In genomic region chr19:58228584-58229254, GRCh38 we compare ENCODE assay signal across 8 cellular contexts. TPM values are rescaled to one million over a fixed set of nuclear protein-coding genes. Genes with fewer than 3 reads are reported as not detected.
A peak's percentile ranks its signal among the peaks of the same experiment; 100 is the strongest.
DNase-seq lines count a peak whose midpoint lies in the region; ATAC-seq and TF ChIP-seq lines count a peak whose summit lies in the region.

Gene ZNF544 (plus strand): TSS chr19:58228914. CDS start chr19:58244024, 15,110 bp downstream.

- peaks cover 3 to 59% (median 20%) of the 10 kb centered on the region in 8 donors for H3K9me3 Mint-ChIP-seq in CD4-positive, alpha-beta memory T cell
- peaks cover 50% of the 10 kb centered on the region for H3K9me3 Mint-ChIP-seq in activated T-helper 1 cell treated with anti-CD3 and anti-CD28 coated beads, Interleukin-12 subunit alpha, Interleukin-12 subunit beta, Interleukin-2, Interleukin-4 antibody, amounts not matched to agents 30 ng/mL and 10 ng/mL and 1 ng/mL, durations not matched to agents 14 hours and 24 hours and 36 hours
- peaks cover 11 to 65% (median 40%) of the 10 kb centered on the region in 9 donors for H3K9me3 Mint-ChIP-seq in naive thymus-derived CD8-positive, alpha-beta T cell
- H3K9me3 Mint-ChIP-seq in stimulated activated memory B cell treated with anti-CD40 and anti-IgM and Interleukin-4, amounts not matched to agents 10 μg/mL and 1 μg/mL and 100 μg/mL, for 72 hours: peaks cover 15% of the 10 kb centered on the region

- peaks cover 13% of the 10 kb centered on the region for H3K36me3 ChIP-seq in CD4-positive, alpha-beta memory T cell (ENCODE audit: insufficient read depth, low read length)
- peaks cover 41% of the 10 kb centered on the region for H3K36me3 ChIP-seq in OCI-LY7 (ENCODE audit: insufficient read depth, low read length)
- H3K36me3 ChIP-seq in fibroblast of lung (ENCODE audit: control insufficient read depth, insufficient read depth, low read length): peaks cover 13% of the 10 kb centered on the region

- intact Hi-C loops in CD4-positive, alpha-beta memory T cell (cut with micrococcal nuclease): loop anchor here (1.0 to 10.0 kb wide), 6 partner anchors 45 to 249 kb away; partner anchors contain the start of genes ERVK3-1, RPS5, ZNF274 and ZNF446
- intact Hi-C loops in OCI-LY7 (cut with micrococcal nuclease; ENCODE audit: unreplicated experiment): loop anchor here (2.0 kb wide), 1 partner anchor 76 kb away; the partner anchor contains the start of gene ERVK3-1
- intact Hi-C loops in activated T-helper 1 cell treated with anti-CD3 and anti-CD28 coated beads, Interleukin-12 subunit alpha, Interleukin-12 subunit beta, Interleukin-2, Interleukin-4 antibody, amounts not matched to agents 30 ng/mL and 10 ng/mL and 1 ng/mL, durations not matched to agents 14 hours and 24 hours and 36 hours (cut with micrococcal nuclease): loop anchor here (1.0 to 5.0 kb wide), 6 partner anchors 9 to 291 kb away; partner anchors contain the start of genes ERVK3-1, ZBTB45, ZNF274 and ZNF8

- H3K4me1 ChIP-seq in CD4-positive, alpha-beta memory T cell (ENCODE audit: insufficient read depth, low read length): peaks cover 15% of the 10 kb centered on the region
- H3K4me1 ChIP-seq in OCI-LY7 (ENCODE audit: insufficient read depth, low read length, poor library complexity, severe bottlenecking) (no peaks in the 10 kb centered on the region), fibroblast of lung (ENCODE audit: control insufficient read depth, extremely low read depth, insufficient read depth, low read length) (peaks cover 3% of the 10 kb centered on the region)

- H3K27ac Mint-ChIP-seq in CD4-positive, alpha-beta memory T cell: peak within 1 kb of the TSS; percentile 82 to 95 (median 88)
- H3K27ac Mint-ChIP-seq in activated T-helper 1 cell treated with anti-CD3 and anti-CD28 coated beads, Interleukin-12 subunit alpha, Interleukin-12 subunit beta, Interleukin-2, Interleukin-4 antibody, amounts not matched to agents 30 ng/mL and 10 ng/mL and 1 ng/mL, durations not matched to agents 14 hours and 24 hours and 36 hours: peak within 1 kb of the TSS; percentile 96
- peak within 1 kb of the TSS; percentile 86 to 95 (median 92) for H3K27ac Mint-ChIP-seq in naive thymus-derived CD8-positive, alpha-beta T cell
- H3K27ac Mint-ChIP-seq in stimulated activated memory B cell treated with anti-CD40 and anti-IgM and Interleukin-4, amounts not matched to agents 10 μg/mL and 1 μg/mL and 100 μg/mL, for 72 hours: peak within 1 kb of the TSS; percentile 88

- H3K9me3 ChIP-seq in CD4-positive, alpha-beta memory T cell (ENCODE audit: control insufficient read depth in 1 of 2, low read length in 2 of 2): no peaks in the 10 kb centered on the region
- H3K9me3 ChIP-seq in OCI-LY7 (ENCODE audit: low read length): peaks cover 4% of the 10 kb centered on the region; the same call in 1 of the 2 replicates
- no peaks in the 10 kb centered on the region for H3K9me3 ChIP-seq in fibroblast of lung (ENCODE audit: control insufficient read depth, insufficient read depth, low read depth, low read length)

- H4K20me1 ChIP-seq in OCI-LY7 (ENCODE audit: insufficient read depth, low read length): no peaks in the 10 kb centered on the region
- no peaks in the 10 kb centered on the region for H4K20me1 ChIP-seq in fibroblast of lung (ENCODE audit: control insufficient read depth, extremely low read depth, insufficient read depth, low read length)

- no peaks in the 10 kb centered on the region for H3K9me2 ChIP-seq in OCI-LY7 (ENCODE audit: insufficient read depth, low read length)

- peak within 1 kb of the TSS; percentile 50 for H3K27ac ChIP-seq in CD4-positive, alpha-beta memory T cell (ENCODE audit: low read depth, low read length)
- H3K27ac ChIP-seq in OCI-LY7 (ENCODE audit: low read depth, low read length, poor library complexity, severe bottlenecking): peak within 1 kb of the TSS; percentile 42
- H3K27ac ChIP-seq in fibroblast of lung (ENCODE audit: insufficient read depth, low read length): peak within 1 kb of the TSS; percentile 70

- POLR2A ChIA-PET in CD4-positive, alpha-beta memory T cell (lab: Charles Lee; ENCODE audit: partially characterized antibody): interaction anchor here (0.9 to 2.5 kb wide), 11 partner anchors 16 to 291 kb away, joined by 3 to 16 read pairs (median 5); partner anchors contain the start of genes ERVK3-1, RPS5, ZBTB45 and ZNF274
- POLR2A ChIA-PET in OCI-LY7 (lab: Charles Lee): interaction anchor here (0.7 to 1.0 kb wide), 2 partner anchors 36 kb away, joined by 3 read pairs; no protein-coding TSS in a partner anchor
- POLR2A ChIA-PET in naive thymus-derived CD8-positive, alpha-beta T cell (lab: Charles Lee): interaction anchor here (0.6 to 4.4 kb wide), 14 partner anchors 9 to 92 kb away, joined by 3 to 18 read pairs (median 4); partner anchors contain the start of genes ZNF274 and ZNF8

- H3K27me3 ChIP-seq in CD4-positive, alpha-beta memory T cell (ENCODE audit: insufficient read depth, low read length): no peaks in the 10 kb centered on the region
- no peaks in the 10 kb centered on the region for H3K27me3 ChIP-seq in fibroblast of lung (ENCODE audit: control insufficient read depth, insufficient read depth, low read length)

- peaks cover 43 to 49% of the 10 kb centered on the region in 2 donors for H3K36me3 Mint-ChIP-seq in CD4-positive, alpha-beta memory T cell
- peaks cover 51% of the 10 kb centered on the region for H3K36me3 Mint-ChIP-seq in activated T-helper 1 cell treated with anti-CD3 and anti-CD28 coated beads, Interleukin-12 subunit alpha, Interleukin-12 subunit beta, Interleukin-2, Interleukin-4 antibody, amounts not matched to agents 30 ng/mL and 10 ng/mL and 1 ng/mL, durations not matched to agents 14 hours and 24 hours and 36 hours (ENCODE audit: low read depth)
- peaks cover 50 to 59% (median 51%) of the 10 kb centered on the region in 3 donors for H3K36me3 Mint-ChIP-seq in naive thymus-derived CD8-positive, alpha-beta T cell
- H3K36me3 Mint-ChIP-seq in stimulated activated memory B cell treated with anti-CD40 and anti-IgM and Interleukin-4, amounts not matched to agents 10 μg/mL and 1 μg/mL and 100 μg/mL, for 72 hours: peaks cover 45% of the 10 kb centered on the region

- H3K4me2 ChIP-seq in OCI-LY7 (ENCODE audit: low read length) (peak within 1 kb of the TSS; percentile 65), fibroblast of lung (ENCODE audit: extremely low read depth, insufficient read depth, low read length) (peak within 1 kb of the TSS; percentile 98)

- H3K79me2 ChIP-seq in OCI-LY7 (ENCODE audit: insufficient read depth, low read depth, low read length) (no peaks in the 10 kb centered on the region), fibroblast of lung (ENCODE audit: control insufficient read depth, insufficient read depth, low read length) (no peaks in the 10 kb centered on the region)

- CTCF ChIA-PET in CD4-positive, alpha-beta memory T cell (lab: Charles Lee; ENCODE audit: partially characterized antibody): interaction anchor here (0.6 to 2.7 kb wide), 6 partner anchors 11 to 135 kb away, joined by 3 to 7 read pairs (median 4); partner anchors contain the start of gene ZNF497
- CTCF ChIA-PET in OCI-LY7 (lab: Charles Lee; ENCODE audit: unreplicated experiment): no interaction called here

- peak; percentile 91 for ATAC-seq in GM19397 (IDR thresholded peaks at IDR 0.05; ENCODE audit: unreplicated experiment)
- peak; percentile 83 to 86 for ATAC-seq in naive thymus-derived CD8-positive, alpha-beta T cell
- peak; percentile 96 for ATAC-seq in stimulated activated memory B cell treated with anti-CD40 and anti-IgM and Interleukin-4, amounts not matched to agents 10 μg/mL and 1 μg/mL and 100 μg/mL, for 72 hours

- H3K4me3 Mint-ChIP-seq in CD4-positive, alpha-beta memory T cell: peak within 1 kb of the TSS; percentile 92 to 97 (median 94)
- H3K4me3 Mint-ChIP-seq in activated T-helper 1 cell treated with anti-CD3 and anti-CD28 coated beads, Interleukin-12 subunit alpha, Interleukin-12 subunit beta, Interleukin-2, Interleukin-4 antibody, amounts not matched to agents 30 ng/mL and 10 ng/mL and 1 ng/mL, durations not matched to agents 14 hours and 24 hours and 36 hours: peak within 1 kb of the TSS; percentile 89
- H3K4me3 Mint-ChIP-seq in naive thymus-derived CD8-positive, alpha-beta T cell: peak within 1 kb of the TSS; percentile 90 to 97 (median 95)
- peak within 1 kb of the TSS; percentile 89 for H3K4me3 Mint-ChIP-seq in stimulated activated memory B cell treated with anti-CD40 and anti-IgM and Interleukin-4, amounts not matched to agents 10 μg/mL and 1 μg/mL and 100 μg/mL, for 72 hours

- peak within 1 kb of the TSS; percentile 85 for H2AFZ ChIP-seq in OCI-LY7 (ENCODE audit: low read length)
- peak within 1 kb of the TSS; percentile 88 for H2AFZ ChIP-seq in fibroblast of lung (ENCODE audit: low read length)

- TF ChIP-seq CTCF in OCI-LY7 (conservative IDR thresholded peaks at IDR 0.05; ENCODE audit: low read length): no peak
- peak; percentile 33 to 40 for TF ChIP-seq CTCF in fibroblast of lung (conservative IDR thresholded peaks at IDR 0.05 in 1 of 2, IDR thresholded peaks at IDR 0.05 in 1 of 2; ENCODE audit: low read depth in 1 of 2, low read length in 2 of 2)

- no TSS peak for BruUV-seq in OCI-LY7 (replicated peaks; lab: Mats Ljungman, UMichigan)

- H3K9ac ChIP-seq in fibroblast of lung (ENCODE audit: insufficient read depth, low read length): peak within 1 kb of the TSS; percentile 75

- H3K27me3 Mint-ChIP-seq in CD4-positive, alpha-beta memory T cell: no peaks in the 10 kb centered on the region
- H3K27me3 Mint-ChIP-seq in activated T-helper 1 cell treated with anti-CD3 and anti-CD28 coated beads, Interleukin-12 subunit alpha, Interleukin-12 subunit beta, Interleukin-2, Interleukin-4 antibody, amounts not matched to agents 30 ng/mL and 10 ng/mL and 1 ng/mL, durations not matched to agents 14 hours and 24 hours and 36 hours (ENCODE audit: insufficient read depth): no peaks in the 10 kb centered on the region
- no peaks in the 10 kb centered on the region for H3K27me3 Mint-ChIP-seq in naive thymus-derived CD8-positive, alpha-beta T cell
- no peaks in the 10 kb centered on the region for H3K27me3 Mint-ChIP-seq in stimulated activated memory B cell treated with anti-CD40 and anti-IgM and Interleukin-4, amounts not matched to agents 10 μg/mL and 1 μg/mL and 100 μg/mL, for 72 hours

- H3K4me3 ChIP-seq in CD4-positive, alpha-beta memory T cell (ENCODE audit: low read length in 2 of 2): peak within 1 kb of the TSS; percentile 68 to 70
- H3K4me3 ChIP-seq in OCI-LY7 (ENCODE audit: low read depth, low read length, poor library complexity, severe bottlenecking): peak within 1 kb of the TSS; percentile 72
- peak within 1 kb of the TSS; percentile 72 to 84 (median 76) for H3K4me3 ChIP-seq in fibroblast of lung (replicated peaks in 1 of 4; ENCODE audit: control extremely low read depth in 1 of 4, insufficient read depth in 1 of 4, low read depth in 3 of 4, low read length in 4 of 4)

- peaks cover 15 to 31% (median 24%) of the 10 kb centered on the region in 4 donors for H3K4me1 Mint-ChIP-seq in CD4-positive, alpha-beta memory T cell
- peaks cover 32% of the 10 kb centered on the region for H3K4me1 Mint-ChIP-seq in activated T-helper 1 cell treated with anti-CD3 and anti-CD28 coated beads, Interleukin-12 subunit alpha, Interleukin-12 subunit beta, Interleukin-2, Interleukin-4 antibody, amounts not matched to agents 30 ng/mL and 10 ng/mL and 1 ng/mL, durations not matched to agents 14 hours and 24 hours and 36 hours (ENCODE audit: low read depth)
- peaks cover 19 to 37% (median 28%) of the 10 kb centered on the region in 4 donors for H3K4me1 Mint-ChIP-seq in naive thymus-derived CD8-positive, alpha-beta T cell
- peaks cover 26% of the 10 kb centered on the region for H3K4me1 Mint-ChIP-seq in stimulated activated memory B cell treated with anti-CD40 and anti-IgM and Interleukin-4, amounts not matched to agents 10 μg/mL and 1 μg/mL and 100 μg/mL, for 72 hours

- peak; percentile 33 to 60 (median 41) for DNase-seq in CD4-positive, alpha-beta memory T cell
- peak; percentile 90 for DNase-seq in HT-29 (ENCODE audit: low spot score)
- DNase-seq in OCI-LY7 (ENCODE audit: low spot score): peak; percentile 64
- DNase-seq in activated T-helper 1 cell treated with anti-CD3 and anti-CD28 coated beads, Interleukin-12 subunit alpha, Interleukin-12 subunit beta, Interleukin-2, Interleukin-4 antibody, amounts not matched to agents 30 ng/mL and 10 ng/mL and 1 ng/mL, durations not matched to agents 14 hours and 24 hours and 36 hours (ENCODE audit: low spot score): peak; percentile 60
- peak; percentile 73 to 77 for DNase-seq in fibroblast of lung (ENCODE audit: low read depth in 2 of 2)
- peak; percentile 8 to 68 (median 40) for DNase-seq in naive thymus-derived CD8-positive, alpha-beta T cell

RNA-seq across cellular contexts. Expression of gene ZNF544, which starts in this region (rescaled TPM):
- 10 to 100 TPM; 63.3 to 67.6 TPM for total RNA-seq in CD4-positive, alpha-beta memory T cell
- 10 to 100 TPM; 13.7 to 23.0 TPM for polyA plus RNA-seq in CD4-positive, alpha-beta memory T cell
- total RNA-seq in HT-29 (2014; rRNA removed; shearing (Covaris generic)): 60.1 and 64.8 TPM in 2 replicates
- total RNA-seq in OCI-LY7 (2014; rRNA removed; shearing (Covaris generic)): 34.1 and 38.6 TPM in 2 replicates
- total RNA-seq in OCI-LY7 (2022): 31.0 and 37.3 TPM in 2 replicates
- total RNA-seq in activated T-helper 1 cell treated with anti-CD3 and anti-CD28 coated beads, Interleukin-12 subunit alpha, Interleukin-12 subunit beta, Interleukin-2, Interleukin-4 antibody, amounts not matched to agents 30 ng/mL and 10 ng/mL and 1 ng/mL, durations not matched to agents 14 hours and 24 hours and 36 hours: 51.8 and 56.1 TPM in 2 replicates
- 34.4 and 40.8 TPM in 2 replicates for total RNA-seq in fibroblast of lung
- polyA plus RNA-seq in fibroblast of lung: 17.6 and 22.0 TPM in 2 replicates
- polyA plus RNA-seq in fibroblast of lung (2012): 17.7 and 20.2 TPM in 2 replicates
- 6.4 and 37.9 TPM in 2 replicates for polyA minus RNA-seq in fibroblast of lung (ENCODE audit: low replicate concordance)
- 10 to 100 TPM; 57.4 to 60.1 TPM for total RNA-seq in naive thymus-derived CD8-positive, alpha-beta T cell
- polyA plus RNA-seq in naive thymus-derived CD8-positive, alpha-beta T cell: 10 to 100 TPM; 19.5 to 35.2 (median 23.9) TPM

Comparison
In these comparisons a context has a peak if more than half of its experiments do, and no peak if none do; other contexts are left out.
1. Peak in every context shown above with its lines: DNase-seq, ATAC-seq, H3K4me3 ChIP-seq and H3K27ac ChIP-seq.